Comparison of ENCODE assay signal across 8 cellular contexts in genomic region chr18:9016819-9017169, GRCh38.
DNase-seq lines count a peak whose midpoint lies in the region; ATAC-seq, FAIRE-seq and TF ChIP-seq lines count a peak whose summit lies in the region.

No MANE protein-coding gene starts in this region.

- POLR2A ChIA-PET in BJ (lab: Charles Lee), result no interaction called here

- H3K27ac ChIP-seq in brain microvascular endothelial cell (peak overlapping the region; percentile 92), muscle layer of duodenum (ENCODE audit: low read length) (peak overlapping the region; percentile 60)

- peak; percentile 47 for ATAC-seq in HG02943 (IDR thresholded peaks at IDR 0.05; ENCODE audit: low read depth, unreplicated experiment)

- TF ChIP-seq CTCF in BJ (IDR thresholded peaks at IDR 0.05; ENCODE audit: insufficient read depth, low read depth, low read length) (no peak), brain microvascular endothelial cell (IDR thresholded peaks at IDR 0.05; ENCODE audit: low read depth, low read length, missing control alignments) (no peak)

- DNase-seq in BJ (ENCODE audit: low read depth), result no peak
- no peak for DNase-seq in brain microvascular endothelial cell
- no peak for DNase-seq in DMS79 (lab: John Stamatoyannopoulos, UW)
- DNase-seq in NCI-H510A (lab: John Stamatoyannopoulos, UW), result no peak
- DNase-seq in DMS153 (lab: John Stamatoyannopoulos, UW), result no peak
- no peak for DNase-seq in GM19239 (ENCODE audit: insufficient read length, low spot score)

- H3K36me3 ChIP-seq in BJ (ENCODE audit: control insufficient read depth, insufficient read depth, low read length) (no peaks in the 10 kb centered on the region), brain microvascular endothelial cell (replicated peaks) (no peaks in the 10 kb centered on the region), muscle layer of duodenum (ENCODE audit: control insufficient read depth in 1 of 2, insufficient read depth in 2 of 2, low read length in 2 of 2) (no peaks in the 10 kb centered on the region)

- H3K4me1 ChIP-seq in muscle layer of duodenum (ENCODE audit: control insufficient read depth in 1 of 2, insufficient read depth in 2 of 2, low read length in 2 of 2), result peaks cover 0 to 6% of the 10 kb centered on the region in 2 donors

- no peak for FAIRE-seq in GM19239 (lab: Jason Lieb, UNC)

- CTCF ChIA-PET in BJ (lab: Yijun Ruan, JAX), result no interaction called here

- H3K4me3 ChIP-seq in BJ (ENCODE audit: low read depth, low read length), result peak overlapping the region; percentile 20; the same call in 1 of the 2 replicates
- no peak overlapping the region for H3K4me3 ChIP-seq in brain microvascular endothelial cell (ENCODE audit: low read depth, low read length)
- H3K4me3 ChIP-seq in muscle layer of duodenum (ENCODE audit: low read depth in 1 of 2, low read length in 2 of 2), result peak overlapping the region in 1 of 2 donors; percentile 26

- H3K9me3 ChIP-seq in muscle layer of duodenum (ENCODE audit: control insufficient read depth in 1 of 2, low read length in 2 of 2), result no peaks in the 10 kb centered on the region

- H3K27me3 ChIP-seq in BJ (ENCODE audit: control insufficient read depth, insufficient read depth, low read length), result no peaks in the 10 kb centered on the region
- no peaks in the 10 kb centered on the region for H3K27me3 ChIP-seq in brain microvascular endothelial cell (replicated peaks)
- H3K27me3 ChIP-seq in muscle layer of duodenum (ENCODE audit: low read depth, low read length), result no peaks in the 10 kb centered on the region

- in situ Hi-C loops in brain microvascular endothelial cell (cut with HindIII; ENCODE audit: low pct_ligation_motif_present, low sequenced_read_pairs), result no loop called here
